In genomic region chr1:30805301-30806003, GRCh38 we compare ENCODE assay signal across 21 cellular contexts. TPM values are rescaled to one million over a fixed set of nuclear protein-coding genes. Genes with fewer than 3 reads are reported as not detected.
"Had no signal": no experiment of that assay in that cellular context is flagged by ENCODE, and none has a peak within 500 bp of the region (broad histone marks: within the 10 kb centered on the region; RNA-seq: fewer than 3 reads in every experiment).

No MANE protein-coding gene starts in this region.

- H3K4me1 ChIP-seq: pancreas had no signal

- H3K4me3 Mint-ChIP-seq: activated CD4-positive, alpha-beta T cell treated with anti-CD3 and anti-CD28 coated beads, Interleukin-2, amount 10 ng/mL, durations not matched to agents 24 days and 14 days; activated naive CD8-positive, alpha-beta T cell treated with anti-CD3 and anti-CD28 coated beads for 36 hours; immature natural killer cell; mesothelial cell of epicardium; T-helper 2 cell treated with Interferon-gamma antibody and Interleukin-4, amounts not matched to agents 5 μg/mL and 100 μg/mL, for 36 hours; type B pancreatic cell had no signal

- DNase-seq: activated CD4-positive, alpha-beta T cell treated with anti-CD3 and anti-CD28 coated beads, Interleukin-2, amount 10 ng/mL, durations not matched to agents 24 days and 14 days; activated CD4-positive, CD25-positive, alpha-beta regulatory T cell; activated CD8-positive, alpha-beta memory T cell treated with anti-CD3 and anti-CD28 coated beads for 24 hours; activated naive CD8-positive, alpha-beta T cell treated with anti-CD3 and anti-CD28 coated beads for 36 hours; cerebellar nuclear complex; effector memory CD4-positive, alpha-beta T cell; foreskin melanocyte; immature natural killer cell; lower lobe of right lung; pancreas; retina; stimulated activated CD4-positive, alpha-beta T cell treated with anti-CD3 and anti-CD28 coated beads, Interleukin-15, amount 100 ng/mL, for 24 hours; stimulated activated CD4-positive, alpha-beta T cell treated with anti-CD3 and anti-CD28 coated beads, Interleukin-4, amount 100 ng/mL, for 24 hours; stimulated activated naive CD4-positive, alpha-beta T cell had no signal

- ATAC-seq: heart left ventricle had no signal

- H3K9me3 Mint-ChIP-seq: activated CD4-positive, alpha-beta T cell treated with anti-CD3 and anti-CD28 coated beads, Interleukin-2, amount 10 ng/mL, durations not matched to agents 24 days and 14 days; activated naive CD8-positive, alpha-beta T cell treated with anti-CD3 and anti-CD28 coated beads for 36 hours; immature natural killer cell; mesothelial cell of epicardium; T-helper 2 cell treated with Interferon-gamma antibody and Interleukin-4, amounts not matched to agents 5 μg/mL and 100 μg/mL, for 36 hours; type B pancreatic cell had no signal

- H3K4me3 ChIP-seq: ascending aorta, breast epithelium, heart left ventricle, lower lobe of right lung, pancreas, skin epidermis had no signal

- H3K36me3 Mint-ChIP-seq: activated naive CD8-positive, alpha-beta T cell treated with anti-CD3 and anti-CD28 coated beads for 36 hours; immature natural killer cell; mesothelial cell of epicardium; type B pancreatic cell had no signal

- H3K36me3 ChIP-seq: ascending aorta, breast epithelium, heart left ventricle, lower lobe of right lung, pancreas had no signal

- H3K27ac Mint-ChIP-seq: activated CD4-positive, alpha-beta T cell treated with anti-CD3 and anti-CD28 coated beads, Interleukin-2, amount 10 ng/mL, durations not matched to agents 24 days and 14 days; activated naive CD8-positive, alpha-beta T cell treated with anti-CD3 and anti-CD28 coated beads for 36 hours; immature natural killer cell; mesothelial cell of epicardium; T-helper 2 cell treated with Interferon-gamma antibody and Interleukin-4, amounts not matched to agents 5 μg/mL and 100 μg/mL, for 36 hours; type B pancreatic cell had no signal

- H3K9me3 ChIP-seq: ascending aorta, breast epithelium, heart left ventricle, lower lobe of right lung, pancreas had no signal

- H3K27me3 ChIP-seq: ascending aorta, breast epithelium, pancreas had no signal

- H3K27ac ChIP-seq: ascending aorta, breast epithelium, heart left ventricle, lower lobe of right lung, pancreas, skin epidermis had no signal

RNA-seq across cellular contexts. Expression of gene LAPTM5, which starts 47.9 kb away (rescaled TPM):
- total RNA-seq: mesothelial cell of epicardium had no signal
